Comparison of ENCODE assay signal across 7 cellular contexts in genomic region chr17:15171433-15172047, GRCh38.
DNase-seq lines count a peak whose midpoint lies in the region; FAIRE-seq and TF ChIP-seq lines count a peak whose summit lies in the region.

No MANE protein-coding gene starts in this region.

- peak overlapping the region; percentile 41 for H2AFZ ChIP-seq in keratinocyte (ENCODE audit: control insufficient read depth, low read length)

- no peak overlapping the region for H3K9ac ChIP-seq in keratinocyte (ENCODE audit: control insufficient read depth, extremely low read depth, insufficient read depth, low read length)

- no peak overlapping the region for H3K27ac ChIP-seq in keratinocyte (ENCODE audit: control insufficient read depth, insufficient read depth, low read length)

- H3K4me3 Mint-ChIP-seq in HFFc6, result no peak overlapping the region

- H3K4me2 ChIP-seq in keratinocyte (ENCODE audit: control insufficient read depth, extremely low read depth, insufficient read depth, low read depth, low read length), result no peak overlapping the region

- H3K4me1 Mint-ChIP-seq in HFFc6 (ENCODE audit: low read depth), result peaks cover 27% of the 10 kb centered on the region

- POLR2A ChIA-PET in GM10248 (lab: Yijun Ruan, JAX), result no interaction called here

- no peaks in the 10 kb centered on the region for H3K9me3 Mint-ChIP-seq in HFFc6

- FAIRE-seq in RCC 7860 (lab: Jason Lieb, UNC) (no peak), bronchial epithelial cell (lab: Jason Lieb, UNC) (peak; percentile 40), keratinocyte (lab: Jason Lieb, UNC) (peak; percentile 65)

- H3K36me3 Mint-ChIP-seq in HFFc6 (ENCODE audit: low read depth), result no peaks in the 10 kb centered on the region

- dilution Hi-C loops in keratinocyte (cut with MboI; ENCODE audit: extremely low pct_ligation_motif_present, low sequenced_read_pairs), result no loop called here

- H3K4me1 ChIP-seq in keratinocyte (ENCODE audit: control insufficient read depth, extremely low read depth, insufficient read depth, low read length), result no peaks in the 10 kb centered on the region

- H3K79me2 ChIP-seq in keratinocyte (ENCODE audit: control insufficient read depth, insufficient read depth, low read length), result no peaks in the 10 kb centered on the region

- H3K9me3 ChIP-seq in keratinocyte (ENCODE audit: control insufficient read depth, low read depth, low read length), result no peaks in the 10 kb centered on the region

- H3K27me3 Mint-ChIP-seq in HFFc6 (ENCODE audit: insufficient read depth), result peaks cover 19% of the 10 kb centered on the region

- DNase-seq in GM10248 (ENCODE audit: extremely low spot score) (peak; percentile 26), HFFc6 (peak; percentile 74), RCC 7860 (ENCODE audit: low spot score) (peak; percentile 16), bronchial epithelial cell (ENCODE audit: low read depth) (peak; percentile 57), keratinocyte (ENCODE audit: low read depth, low spot score) (no peak), activated gamma-delta T cell treated with Interleukin-2 at 50 U/mL for 16 hours (no peak)
- DNase-seq in stimulated activated CD4-positive, alpha-beta T cell treated with anti-CD3 and anti-CD28 coated beads, Interleukin-2, amount 100 ng/mL, for 24 hours, result peak; percentile 26 to 53

- H3K36me3 ChIP-seq in bronchial epithelial cell (ENCODE audit: control insufficient read depth, insufficient read depth, low read length) (no peaks in the 10 kb centered on the region), keratinocyte (ENCODE audit: control insufficient read depth in 2 of 2, extremely low read depth in 1 of 2, insufficient read depth in 2 of 2, low read length in 2 of 2) (no peaks in the 10 kb centered on the region)

- no peak overlapping the region for H3K27ac Mint-ChIP-seq in HFFc6

- no peaks in the 10 kb centered on the region for H4K20me1 ChIP-seq in keratinocyte (ENCODE audit: control insufficient read depth, extremely low read depth, insufficient read depth, low read length)

- H3K27me3 ChIP-seq in bronchial epithelial cell (ENCODE audit: control insufficient read depth, insufficient read depth, low read length) (no peaks in the 10 kb centered on the region), keratinocyte (ENCODE audit: control insufficient read depth, extremely low read depth, insufficient read depth, low read length) (no peaks in the 10 kb centered on the region)

- no peaks in the 10 kb centered on the region for H3K9me1 ChIP-seq in keratinocyte (ENCODE audit: control insufficient read depth, extremely low read depth, insufficient read depth, low read length)

- CTCF ChIA-PET in GM10248 (lab: Yijun Ruan, JAX), result interaction anchor here (1.0 to 1.7 kb wide), 2 partner anchors 10 to 19 kb away, joined by 4 read pairs; no protein-coding TSS in a partner anchor

- peak; percentile 23 for TF ChIP-seq CTCF in GM10248 (IDR thresholded peaks at IDR 0.05; ENCODE audit: control extremely low read depth, extremely low read depth, low read depth, missing control alignments)
- TF ChIP-seq CTCF in HFFc6 (IDR thresholded peaks at IDR 0.05), result peak; percentile 92
- peak; percentile 84 for TF ChIP-seq CTCF in bronchial epithelial cell (IDR thresholded peaks at IDR 0.05; ENCODE audit: insufficient read depth, low read length, severe bottlenecking)
- peak; percentile 87 to 95 (median 92) for TF ChIP-seq CTCF in keratinocyte (optimal IDR thresholded peaks at IDR 0.05 in 1 of 3, IDR thresholded peaks at IDR 0.05 in 1 of 3, conservative IDR thresholded peaks at IDR 0.05 in 1 of 3; ENCODE audit: extremely low read depth in 1 of 3, insufficient read depth in 2 of 3, low read length in 3 of 3)

- no peak overlapping the region for H3K4me3 ChIP-seq in bronchial epithelial cell (ENCODE audit: low read depth, low read length)
- no peak overlapping the region for H3K4me3 ChIP-seq in keratinocyte (ENCODE audit: control insufficient read depth in 2 of 3, extremely low read depth in 1 of 3, insufficient read depth in 2 of 3, low read depth in 1 of 3, low read length in 3 of 3)

Comparison
In these comparisons a context has a peak if more than half of its experiments do, and no peak if none do; other contexts are left out.
1. DNase-seq: peak in GM10248 (single experiment), HFFc6 (single experiment), RCC 7860 (single experiment), bronchial epithelial cell (single experiment) and stimulated activated CD4-positive, alpha-beta T cell treated with anti-CD3 and anti-CD28 coated beads, Interleukin-2, amount 100 ng/mL, for 24 hours (2 of 2); none in keratinocyte (single experiment) and activated gamma-delta T cell treated with Interleukin-2 at 50 U/mL for 16 hours (single experiment).
2. CTCF ChIP-seq: peak in every context shown above with its lines; median percentile 92 in HFFc6; 92 in keratinocyte; 84 in bronchial epithelial cell; 23 in GM10248.